Comparison of ENCODE assay signal across 8 cellular contexts in the genomic region with DNA sequence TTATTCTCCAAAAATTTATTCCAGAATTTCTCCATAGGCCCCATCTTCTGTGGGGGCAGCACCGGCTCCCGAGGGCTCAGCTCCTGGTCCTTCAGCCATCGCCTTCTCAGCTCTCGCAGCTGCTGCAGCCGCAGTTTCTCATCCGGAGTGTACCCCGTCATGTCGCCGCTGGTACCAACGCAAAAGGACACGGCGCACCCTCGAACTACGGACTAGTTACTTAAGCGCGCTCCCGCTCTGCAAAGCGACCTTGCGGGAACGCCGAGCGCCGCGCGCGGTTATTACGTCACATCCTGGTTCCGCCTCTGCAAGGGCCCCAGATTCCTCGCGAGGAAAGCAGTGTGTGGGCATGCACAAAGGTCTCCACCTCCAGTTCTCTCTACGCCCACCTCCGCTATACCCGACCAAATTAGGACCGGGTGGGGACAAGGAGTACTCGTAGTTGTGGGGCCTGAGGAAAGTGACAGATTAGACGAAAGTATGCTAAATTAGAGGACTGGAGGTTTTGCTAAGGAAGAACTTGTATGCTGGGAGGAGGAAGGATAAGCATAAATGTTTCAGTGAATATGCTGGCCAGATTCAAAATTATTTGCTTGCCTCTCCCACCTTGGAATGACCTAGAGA. TPM values are rescaled to one million over a fixed set of nuclear protein-coding genes. Genes with fewer than 3 reads are reported as not detected.
DNase-seq lines count a peak whose midpoint lies in the region; ATAC-seq and TF ChIP-seq lines count a peak whose summit lies in the region.

A gene (minus strand): TSS at position 260 of the 624 bp plus-strand sequence. CDS start 99 bp downstream, at position 161.

- H3K9me3 Mint-ChIP-seq in activated CD4-positive, alpha-beta T cell treated with anti-CD3 and anti-CD28 coated beads for 36 hours (ENCODE audit: low read depth), result no peaks in the 10 kb centered on the region

- peaks cover 5% of the 10 kb centered on the region for H3K36me3 Mint-ChIP-seq in activated CD4-positive, alpha-beta T cell treated with anti-CD3 and anti-CD28 coated beads for 36 hours (ENCODE audit: low read depth)

- intact Hi-C loops in activated CD4-positive, alpha-beta T cell treated with anti-CD3 and anti-CD28 coated beads for 36 hours (cut with DNase I, micrococcal nuclease), result loop anchor here (1.0 kb wide), 5 partner anchors 21 to 428 kb away; a partner anchor contains a TSS

- H3K4me3 Mint-ChIP-seq in activated CD4-positive, alpha-beta T cell treated with anti-CD3 and anti-CD28 coated beads for 36 hours, result peak within 1 kb of the TSS; percentile 98

- no peaks in the 10 kb centered on the region for H3K27me3 Mint-ChIP-seq in activated CD4-positive, alpha-beta T cell treated with anti-CD3 and anti-CD28 coated beads for 36 hours

- POLR2A ChIA-PET in activated CD4-positive, alpha-beta T cell treated with anti-CD3 and anti-CD28 coated beads for 36 hours (lab: Charles Lee), result interaction anchor here (1.1 to 2.0 kb wide), 4 partner anchors 20 to 586 kb away, joined by 3 to 7 read pairs (median 4); a partner anchor contains a TSS

- peak within 1 kb of the TSS; percentile 98 for H3K27ac Mint-ChIP-seq in activated CD4-positive, alpha-beta T cell treated with anti-CD3 and anti-CD28 coated beads for 36 hours

- CTCF ChIA-PET in activated CD4-positive, alpha-beta T cell treated with anti-CD3 and anti-CD28 coated beads for 36 hours (lab: Charles Lee), result interaction anchor here (0.7 to 15.7 kb wide), 20 partner anchors 9 to 653 kb away, joined by 3 to 530 read pairs (median 6); a partner anchor contains a TSS

- DNase-seq in AML-193 (lab: John Stamatoyannopoulos, UW) (peak; percentile 93), GM19238 (ENCODE audit: insufficient read length, low spot score) (peak; percentile 83), NCI-H524 (lab: John Stamatoyannopoulos, UW) (peak; percentile 77 to 94), choroid plexus epithelial cell (ENCODE audit: low read depth) (peak; percentile 92), kidney tubule cell (ENCODE audit: low spot score) (peak; percentile 92)
- DNase-seq in activated CD4-positive, alpha-beta T cell treated with anti-CD3 and anti-CD28 coated beads for 36 hours, result peak; percentile 98
- peak; percentile 90 to 94 (median 92) for DNase-seq in stimulated activated CD4-positive, alpha-beta T cell treated with anti-CD3 and anti-CD28 coated beads, Interleukin-1b, Interleukin-23, amount 100 ng/mL, for 24 hours (ENCODE audit: low read depth in 4 of 4, low spot score in 1 of 4)

- H3K4me1 Mint-ChIP-seq in activated CD4-positive, alpha-beta T cell treated with anti-CD3 and anti-CD28 coated beads for 36 hours, result peaks cover 25% of the 10 kb centered on the region

- no peak for TF ChIP-seq CTCF in choroid plexus epithelial cell (conservative IDR thresholded peaks at IDR 0.05; ENCODE audit: low read depth, low read length)

- peak within 1 kb of the TSS; percentile 92 for H3K4me3 ChIP-seq in choroid plexus epithelial cell (ENCODE audit: low read depth, low read length)

- ATAC-seq in HG03442 (IDR thresholded peaks at IDR 0.05; ENCODE audit: unreplicated experiment), result peak; percentile 81
- peak; percentile 80 for ATAC-seq in activated CD4-positive, alpha-beta T cell treated with anti-CD3 and anti-CD28 coated beads for 36 hours

RNA-seq across cellular contexts. Expression of the gene that starts here (rescaled TPM):
- total RNA-seq in activated CD4-positive, alpha-beta T cell treated with anti-CD3 and anti-CD28 coated beads for 36 hours, result 10 to 100 TPM; 29.6 to 67.0 TPM

Comparison
In these comparisons a context has a peak if more than half of its experiments do, and no peak if none do; other contexts are left out.
1. Peak in every context shown above with its lines: DNase-seq, ATAC-seq and H3K4me3 ChIP-seq.